In the genomic region with DNA sequence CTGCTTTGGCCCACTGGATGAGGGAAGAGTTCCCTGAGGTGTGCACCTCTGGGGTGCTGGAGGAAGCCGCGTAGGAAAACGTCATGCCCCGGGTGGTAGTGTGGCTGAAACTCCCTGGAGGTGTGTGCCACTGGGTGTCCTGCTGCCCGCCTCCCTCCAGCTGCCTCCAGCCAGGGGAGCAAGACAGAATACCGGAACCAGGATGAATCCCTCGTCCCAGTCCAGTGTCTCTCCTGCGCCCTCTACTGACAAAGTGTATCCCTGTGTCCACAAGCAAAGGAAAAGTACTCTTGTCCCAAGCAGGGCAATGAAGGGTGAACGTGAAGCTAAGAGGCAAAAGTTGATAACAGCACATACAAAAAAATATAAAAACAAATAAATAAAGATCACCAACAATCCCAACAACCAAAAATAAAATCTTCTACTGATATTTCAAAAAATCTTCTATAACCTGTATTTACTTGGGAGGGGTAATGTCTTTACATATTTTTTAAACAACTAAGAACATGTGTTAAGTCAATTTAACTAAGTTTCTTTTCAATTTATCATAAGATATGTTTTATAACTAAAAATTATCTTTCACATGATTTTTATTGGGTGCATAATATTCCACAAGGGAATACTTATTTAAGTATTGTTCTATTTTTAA, we compare ENCODE assay signal across 9 cellular contexts.
A peak's percentile ranks its signal among the peaks of the same experiment; 100 is the strongest.
DNase-seq lines count a peak whose midpoint lies in the region; ATAC-seq, FAIRE-seq and TF ChIP-seq lines count a peak whose summit lies in the region.
"Had no signal": no experiment of that assay in that cellular context is flagged by ENCODE, and none has a peak within 500 bp of the region (broad histone marks: within the 10 kb centered on the region; RNA-seq: fewer than 3 reads in every experiment).

No MANE protein-coding gene starts in this region.

- 0 out of 2 replicates have a peak, but pooled peaks cover 16% of the 10 kb centered on the region for H3K9me3 Mint-ChIP-seq in WTC11
- H3K9me3 Mint-ChIP-seq in CD4-positive, alpha-beta memory T cell, result peaks cover 0 to 4% (median 2%) of the 10 kb centered on the region in 8 donors

- H3K27me3 ChIP-seq in CD4-positive, alpha-beta memory T cell (ENCODE audit: insufficient read depth, low read length), result peaks cover 3% of the 10 kb centered on the region
- no peaks in the 10 kb centered on the region for H3K27me3 ChIP-seq in vagina

- ATAC-seq in WTC11, result peak; percentile 93
- ATAC-seq in left lobe of liver, result peak; percentile 94
- ATAC-seq in HG02623 (IDR thresholded peaks at IDR 0.05; ENCODE audit: unreplicated experiment), result no peak

- H3K27me3 Mint-ChIP-seq in WTC11 (ENCODE audit: low read depth), result no peaks in the 10 kb centered on the region
- peaks cover 1 to 2% of the 10 kb centered on the region in 2 donors for H3K27me3 Mint-ChIP-seq in CD4-positive, alpha-beta memory T cell

- H3K4me1 Mint-ChIP-seq in WTC11, result peaks cover 15% of the 10 kb centered on the region
- no peaks in the 10 kb centered on the region for H3K4me1 Mint-ChIP-seq in CD4-positive, alpha-beta memory T cell
- H3K4me1 Mint-ChIP-seq: activated naive CD4-positive, alpha-beta T cell treated with anti-CD3 and anti-CD28 coated beads, Interleukin-2, amount 50 U/mL, for 24 hours had no signal

- H3K36me3 ChIP-seq in CD4-positive, alpha-beta memory T cell (ENCODE audit: insufficient read depth, low read length), result no peaks in the 10 kb centered on the region
- H3K36me3 ChIP-seq in vagina, result no peaks in the 10 kb centered on the region

- no peaks in the 10 kb centered on the region for H3K9me3 ChIP-seq in CD4-positive, alpha-beta memory T cell (ENCODE audit: control insufficient read depth in 1 of 2, low read length in 2 of 2)
- no peaks in the 10 kb centered on the region for H3K9me3 ChIP-seq in vagina

- POLR2A ChIA-PET in WTC11 (lab: Charles Lee), result interaction anchor here (1.2 kb wide), 1 partner anchor 13 kb away, joined by 3 read pairs; no protein-coding TSS in a partner anchor
- POLR2A ChIA-PET in CD4-positive, alpha-beta memory T cell (lab: Charles Lee; ENCODE audit: partially characterized antibody), result no interaction called here

- intact Hi-C loops in CD4-positive, alpha-beta memory T cell (cut with micrococcal nuclease), result no loop called here
- intact Hi-C loops in vagina (cut with DNase I), result no loop called here

- CTCF ChIA-PET in WTC11 (lab: Charles Lee), result interaction anchor here (0.6 to 3.0 kb wide), 30 partner anchors 8 to 1139 kb away, joined by 3 to 27 read pairs (median 4); a partner anchor contains a TSS
- CTCF ChIA-PET in CD4-positive, alpha-beta memory T cell (lab: Charles Lee; ENCODE audit: partially characterized antibody), result no interaction called here

- peaks cover 26% of the 10 kb centered on the region for H3K36me3 Mint-ChIP-seq in WTC11
- no peaks in the 10 kb centered on the region for H3K36me3 Mint-ChIP-seq in CD4-positive, alpha-beta memory T cell
- H3K36me3 Mint-ChIP-seq: activated naive CD4-positive, alpha-beta T cell treated with anti-CD3 and anti-CD28 coated beads, Interleukin-2, amount 50 U/mL, for 24 hours had no signal

- H3K4me3 Mint-ChIP-seq in WTC11, result no peak overlapping the region
- H3K4me3 Mint-ChIP-seq in CD4-positive, alpha-beta memory T cell, result no peak overlapping the region
- H3K4me3 Mint-ChIP-seq: activated naive CD4-positive, alpha-beta T cell treated with anti-CD3 and anti-CD28 coated beads, Interleukin-2, amount 50 U/mL, for 24 hours had no signal

- TF ChIP-seq POLR2A in vagina (IDR thresholded peaks at IDR 0.05), result no peak

- no peaks in the 10 kb centered on the region for H3K4me1 ChIP-seq in CD4-positive, alpha-beta memory T cell (ENCODE audit: insufficient read depth, low read length)
- H3K4me1 ChIP-seq in vagina, result peaks cover 8% of the 10 kb centered on the region

- TF ChIP-seq CTCF in D721Med (IDR thresholded peaks at IDR 0.05; ENCODE audit: insufficient read depth, missing control alignments) (peak; percentile 61), WTC11 (IDR thresholded peaks at IDR 0.05) (peak; percentile 68), vagina (IDR thresholded peaks at IDR 0.05) (no peak)

- H3K27ac Mint-ChIP-seq in WTC11, result no peak overlapping the region
- no peak overlapping the region for H3K27ac Mint-ChIP-seq in CD4-positive, alpha-beta memory T cell
- H3K27ac Mint-ChIP-seq: activated naive CD4-positive, alpha-beta T cell treated with anti-CD3 and anti-CD28 coated beads, Interleukin-2, amount 50 U/mL, for 24 hours had no signal

- no peak overlapping the region for H3K27ac ChIP-seq in CD4-positive, alpha-beta memory T cell (ENCODE audit: low read depth, low read length)
- H3K27ac ChIP-seq in vagina, result no peak overlapping the region

- no peak for FAIRE-seq in D721Med (lab: Jason Lieb, UNC)

- DNase-seq in D721Med (ENCODE audit: insufficient read length, low spot score) (no peak), HuH-7 (ENCODE audit: low spot score) (peak; percentile 44), WTC11 (ENCODE audit: low spot score) (peak; percentile 71), left lobe of liver (ENCODE audit: low spot score) (peak; percentile 55), NCI-H226 (no peak), vagina (ENCODE audit: extremely low spot score in 2 of 2) (no peak)
- DNase-seq in CD4-positive, alpha-beta memory T cell, result no peak

- H3K4me3 ChIP-seq in CD4-positive, alpha-beta memory T cell (ENCODE audit: low read length in 2 of 2), result no peak overlapping the region
- H3K4me3 ChIP-seq in vagina, result no peak overlapping the region

TF ChIP-seq in WTC11, 78 proteins besides CTCF, POLR2A, EP300 and RAD21:
- TF ChIP-seq ZNF121 (CRISPR knock-in tag; IDR thresholded peaks at IDR 0.05) (peak; percentile 96), TP53 (CRISPR knock-in tag; IDR thresholded peaks at IDR 0.05) (no peak)

Comparison
In these comparisons a context has a peak if more than half of its experiments do, and no peak if none do; other contexts are left out.
1. DNase-seq: peak in HuH-7 (single experiment), WTC11 (single experiment) and left lobe of liver (single experiment); none in D721Med (single experiment), CD4-positive, alpha-beta memory T cell (0 of 5), NCI-H226 (single experiment) and vagina (0 of 2).
2. CTCF ChIP-seq: peak in D721Med (single experiment) and WTC11 (single experiment); none in vagina (0 of 3).